ENCODE assay signal across 9 cellular contexts in genomic region chr3:16468114-16469098, GRCh38. TPM values are rescaled to one million over a fixed set of nuclear protein-coding genes. Genes with fewer than 3 reads are reported as not detected.
A peak's percentile ranks its signal among the peaks of the same experiment; 100 is the strongest.
DNase-seq lines count a peak whose midpoint lies in the region; ATAC-seq and TF ChIP-seq lines count a peak whose summit lies in the region.
"Had no signal": no experiment of that assay in that cellular context is flagged by ENCODE, and none has a peak within 500 bp of the region (broad histone marks: within the 10 kb centered on the region; RNA-seq: fewer than 3 reads in every experiment).

No MANE protein-coding gene starts in this region.

- H3K27ac ChIP-seq in A673 (ENCODE audit: low read depth, low read length, poor library complexity, severe bottlenecking) = no peak overlapping the region
- H3K27ac ChIP-seq in ovary = no peak overlapping the region

- H3K4me3 Mint-ChIP-seq in activated CD8-positive, alpha-beta T cell treated with anti-CD3 and anti-CD28 coated beads, Interleukin-2, amount 10 ng/mL, durations not matched to agents 7 days and 5 days = peak overlapping the region; percentile 40
- peak overlapping the region in 3 of 5 donors; percentile 18 to 65 (median 43) for H3K4me3 Mint-ChIP-seq in immature natural killer cell

- 56 to 62% (median 57%) methylated on average over 16 of the region's 16 CpGs for whole genome bisulfite sequencing in ovary, 3 donors

- CTCF ChIA-PET in A673 (lab: Charles Lee) = interaction anchor here (0.6 kb wide), 1 partner anchor 833 kb away, joined by 9 read pairs; no protein-coding TSS in a partner anchor
- CTCF ChIA-PET in activated CD8-positive, alpha-beta T cell treated with anti-CD3 and anti-CD28 coated beads, Interleukin-2, amount 10 ng/mL, durations not matched to agents 7 days and 5 days (lab: Charles Lee) = interaction anchor here (0.6 to 2.7 kb wide), 6 partner anchors 9 to 180 kb away, joined by 3 to 11 read pairs (median 4); no protein-coding TSS in a partner anchor

- peaks cover 64% of the 10 kb centered on the region for H3K4me1 Mint-ChIP-seq in activated CD8-positive, alpha-beta T cell treated with anti-CD3 and anti-CD28 coated beads, Interleukin-2, amount 10 ng/mL, durations not matched to agents 7 days and 5 days (ENCODE audit: low read depth)
- H3K4me1 Mint-ChIP-seq in immature natural killer cell = peaks cover 70 to 92% of the 10 kb centered on the region in 2 donors

- BruUV-seq in A673 (replicated peaks; lab: Mats Ljungman, UMichigan) = no TSS peak

- no peaks in the 10 kb centered on the region for H3K9me3 Mint-ChIP-seq in activated CD8-positive, alpha-beta T cell treated with anti-CD3 and anti-CD28 coated beads, Interleukin-2, amount 10 ng/mL, durations not matched to agents 7 days and 5 days (ENCODE audit: insufficient read depth)
- H3K9me3 Mint-ChIP-seq in immature natural killer cell = no peaks in the 10 kb centered on the region

- peak overlapping the region; percentile 87 for H3K27ac Mint-ChIP-seq in activated CD8-positive, alpha-beta T cell treated with anti-CD3 and anti-CD28 coated beads, Interleukin-2, amount 10 ng/mL, durations not matched to agents 7 days and 5 days
- peak overlapping the region in 5 of 6 donors; percentile 28 to 91 (median 82) for H3K27ac Mint-ChIP-seq in immature natural killer cell

- DNase-seq in A673 (ENCODE audit: low spot score) = peak; percentile 51
- DNase-seq in activated CD8-positive, alpha-beta T cell treated with anti-CD3 and anti-CD28 coated beads, Interleukin-2, amount 10 ng/mL, durations not matched to agents 7 days and 5 days = no peak
- no peak for DNase-seq in immature natural killer cell
- no peak for DNase-seq in ovary
- DNase-seq: DMS153 had no signal

- H3K27me3 Mint-ChIP-seq in activated CD8-positive, alpha-beta T cell treated with anti-CD3 and anti-CD28 coated beads, Interleukin-2, amount 10 ng/mL, durations not matched to agents 7 days and 5 days (ENCODE audit: low read depth) = no peaks in the 10 kb centered on the region
- H3K27me3 Mint-ChIP-seq in immature natural killer cell (ENCODE audit: low read depth in 3 of 3) = no peaks in the 10 kb centered on the region

- no peak for TF ChIP-seq EP300 in ovary (IDR thresholded peaks at IDR 0.05)

- H3K27me3 ChIP-seq in A673 (replicated peaks; ENCODE audit: insufficient read depth, low read depth, low read length, poor library complexity) = peaks cover 16% of the 10 kb centered on the region
- no peaks in the 10 kb centered on the region for H3K27me3 ChIP-seq in ovary

- H3K9me3 ChIP-seq in A673 (ENCODE audit: low read depth, low read length, poor library complexity, severe bottlenecking) = peaks cover 11% of the 10 kb centered on the region
- no peaks in the 10 kb centered on the region for H3K9me3 ChIP-seq in ovary

- POLR2A ChIA-PET in A673 (lab: Charles Lee; ENCODE audit: low non-redundant PET) = no interaction called here
- POLR2A ChIA-PET in activated CD8-positive, alpha-beta T cell treated with anti-CD3 and anti-CD28 coated beads, Interleukin-2, amount 10 ng/mL, durations not matched to agents 7 days and 5 days (lab: Charles Lee) = interaction anchor here (0.6 to 1.9 kb wide), 8 partner anchors 8 to 167 kb away, joined by 3 to 8 read pairs (median 4); partner anchors contain the start of gene RFTN1

- peaks cover 14% of the 10 kb centered on the region for H3K4me1 ChIP-seq in A673 (ENCODE audit: insufficient read depth, low read length, poor library complexity, severe bottlenecking)
- H3K4me1 ChIP-seq in ovary (ENCODE audit: insufficient read depth) = peaks cover 7% of the 10 kb centered on the region

- ATAC-seq in GM19438 (IDR thresholded peaks at IDR 0.05; ENCODE audit: low read depth, unreplicated experiment) = peak; percentile 12
- ATAC-seq in activated CD8-positive, alpha-beta T cell treated with anti-CD3 and anti-CD28 coated beads, Interleukin-2, amount 10 ng/mL, durations not matched to agents 7 days and 5 days = peak; percentile 72
- ATAC-seq in HG02571 (IDR thresholded peaks at IDR 0.05; ENCODE audit: unreplicated experiment) = no peak
- no peak for ATAC-seq in GM21447 (IDR thresholded peaks at IDR 0.05; ENCODE audit: unreplicated experiment)
- ATAC-seq in GM21737 (IDR thresholded peaks at IDR 0.05; ENCODE audit: unreplicated experiment) = no peak

- H3K36me3 Mint-ChIP-seq in activated CD8-positive, alpha-beta T cell treated with anti-CD3 and anti-CD28 coated beads, Interleukin-2, amount 10 ng/mL, durations not matched to agents 7 days and 5 days (ENCODE audit: low read depth) = peaks cover 85% of the 10 kb centered on the region
- peaks cover 26 to 44% (median 33%) of the 10 kb centered on the region in 3 donors for H3K36me3 Mint-ChIP-seq in immature natural killer cell

- no peak for TF ChIP-seq CTCF in A673 (conservative IDR thresholded peaks at IDR 0.05; ENCODE audit: low read depth, low read length)
- TF ChIP-seq CTCF in ovary (IDR thresholded peaks at IDR 0.05) = no peak

- H3K4me3 ChIP-seq in A673 (ENCODE audit: low read depth, low read length, poor library complexity, severe bottlenecking) = no peak overlapping the region
- H3K4me3 ChIP-seq in ovary = no peak overlapping the region

- TF ChIP-seq POLR2A in ovary (IDR thresholded peaks at IDR 0.05) = no peak

- H3K36me3 ChIP-seq in A673 (ENCODE audit: insufficient read depth, low read length, poor library complexity, severe bottlenecking) (no peaks in the 10 kb centered on the region), ovary (no peaks in the 10 kb centered on the region)

- intact Hi-C loops in A673 (cut with micrococcal nuclease; ENCODE audit: unreplicated experiment) (no loop called here), ovary (cut with DNase I) (no loop called here)

RNA-seq across cellular contexts. Expression of gene RFTN1, which starts 45.1 kb away (rescaled TPM):
- total RNA-seq in A673 (2021) = 0.60 and 1.2 TPM in 2 replicates
- total RNA-seq in activated CD8-positive, alpha-beta T cell treated with anti-CD3 and anti-CD28 coated beads, Interleukin-2, amount 10 ng/mL, durations not matched to agents 7 days and 5 days = 10 to 100 TPM; 59.9 to 63.4 TPM
- polyA plus RNA-seq in immature natural killer cell = 100 to 1,000 TPM in 2 of 3 donors, 10 to 100 TPM in 1; 96.5 to 194 (median 109) TPM
- total RNA-seq in ovary = 10 to 100 TPM; 25.2 to 52.4 (median 42.5) TPM
- polyA plus RNA-seq in ovary = 10 to 100 TPM; 61.5 to 63.1 TPM

Comparison
In these comparisons a context has a peak if more than half of its experiments do, and no peak if none do; other contexts are left out.
1. ATAC-seq: peak in GM19438 (single experiment) and activated CD8-positive, alpha-beta T cell treated with anti-CD3 and anti-CD28 coated beads, Interleukin-2, amount 10 ng/mL, durations not matched to agents 7 days and 5 days (single experiment); none in HG02571 (single experiment), GM21447 (single experiment) and GM21737 (single experiment).
2. RNA of gene RFTN1, which starts 45.1 kb away (total RNA-seq): 59.9 to 63.4 TPM in activated CD8-positive, alpha-beta T cell treated with anti-CD3 and anti-CD28 coated beads, Interleukin-2, amount 10 ng/mL, durations not matched to agents 7 days and 5 days and 25.2 to 52.4 TPM in ovary; 0.60 to 1.2 TPM in A673; every median in the first group is over 10 times any median in the second.